1 cellular context compared by ENCODE assay signal in the genomic region with DNA sequence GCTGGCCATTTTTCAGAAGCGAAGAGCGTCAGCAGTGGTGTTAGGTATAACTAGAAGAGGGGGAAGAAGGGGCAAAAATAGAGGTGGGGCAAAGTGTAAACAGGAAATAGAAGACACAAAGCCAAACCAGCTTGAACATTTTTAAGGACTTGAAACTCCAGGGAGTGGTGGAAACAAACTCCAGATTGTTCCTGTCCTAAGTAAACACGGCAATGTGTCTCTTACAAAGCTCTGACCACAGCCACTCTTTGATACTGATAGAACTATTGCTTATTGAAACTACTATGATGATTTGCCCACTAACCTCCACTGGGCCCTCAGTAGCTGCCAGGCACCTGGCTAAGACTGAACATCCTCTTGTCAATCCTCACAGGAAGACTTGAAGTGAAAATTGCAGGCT.
TF ChIP-seq lines count a peak whose summit lies in the region.

No MANE protein-coding gene starts in this region.

TF ChIP-seq in A549, 52 proteins besides CTCF, POLR2A, EP300 and RAD21 (continued from another document):
- TF ChIP-seq, protein P1, sequence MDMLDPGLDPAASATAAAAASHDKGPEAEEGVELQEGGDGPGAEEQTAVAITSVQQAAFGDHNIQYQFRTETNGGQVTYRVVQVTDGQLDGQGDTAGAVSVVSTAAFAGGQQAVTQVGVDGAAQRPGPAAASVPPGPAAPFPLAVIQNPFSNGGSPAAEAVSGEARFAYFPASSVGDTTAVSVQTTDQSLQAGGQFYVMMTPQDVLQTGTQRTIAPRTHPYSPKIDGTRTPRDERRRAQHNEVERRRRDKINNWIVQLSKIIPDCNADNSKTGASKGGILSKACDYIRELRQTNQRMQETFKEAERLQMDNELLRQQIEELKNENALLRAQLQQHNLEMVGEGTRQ (IDR thresholded peaks at IDR 0.05) = no peak
- TF ChIP-seq ESRRA (IDR thresholded peaks at IDR 0.05; ENCODE audit: borderline replicate concordance, low read length) (no peak), HOXA7 (CRISPR knock-in tag; IDR thresholded peaks at IDR 0.05) (no peak), ZFP36 (IDR thresholded peaks at IDR 0.05; ENCODE audit: borderline replicate concordance, partially characterized antibody) (no peak), CHD4 (IDR thresholded peaks at IDR 0.05; ENCODE audit: borderline replicate concordance) (no peak), ZC3H11A (IDR thresholded peaks at IDR 0.05) (no peak), FOSL2 (IDR thresholded peaks at IDR 0.05) (no peak), FOSL2 (CRISPR knock-in tag; IDR thresholded peaks at IDR 0.05) (no peak), CBX2 (IDR thresholded peaks at IDR 0.05; ENCODE audit: borderline replicate concordance, low read depth) (no peak), MYC (IDR thresholded peaks at IDR 0.05; ENCODE audit: borderline replicate concordance, low read length) (no peak), KDM5A (IDR thresholded peaks at IDR 0.05) (no peak), HOXB13 (CRISPR knock-in tag; IDR thresholded peaks at IDR 0.05; ENCODE audit: low read depth) (no peak), EHMT2 (IDR thresholded peaks at IDR 0.05; ENCODE audit: low read depth) (no peak), CHD2 (IDR thresholded peaks at IDR 0.05; ENCODE audit: low read length, partially characterized antibody) (no peak), EHF (CRISPR knock-in tag; IDR thresholded peaks at IDR 0.05) (no peak)
- TF ChIP-seq, protein P2, sequence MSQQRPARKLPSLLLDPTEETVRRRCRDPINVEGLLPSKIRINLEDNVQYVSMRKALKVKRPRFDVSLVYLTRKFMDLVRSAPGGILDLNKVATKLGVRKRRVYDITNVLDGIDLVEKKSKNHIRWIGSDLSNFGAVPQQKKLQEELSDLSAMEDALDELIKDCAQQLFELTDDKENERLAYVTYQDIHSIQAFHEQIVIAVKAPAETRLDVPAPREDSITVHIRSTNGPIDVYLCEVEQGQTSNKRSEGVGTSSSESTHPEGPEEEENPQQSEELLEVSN (IDR thresholded peaks at IDR 0.05; ENCODE audit: borderline replicate concordance, low read depth) = no peak
TF ChIP-seq in A549: peak in this region for 0.
